ENCODE assay signal across 9 cellular contexts in the genomic region with DNA sequence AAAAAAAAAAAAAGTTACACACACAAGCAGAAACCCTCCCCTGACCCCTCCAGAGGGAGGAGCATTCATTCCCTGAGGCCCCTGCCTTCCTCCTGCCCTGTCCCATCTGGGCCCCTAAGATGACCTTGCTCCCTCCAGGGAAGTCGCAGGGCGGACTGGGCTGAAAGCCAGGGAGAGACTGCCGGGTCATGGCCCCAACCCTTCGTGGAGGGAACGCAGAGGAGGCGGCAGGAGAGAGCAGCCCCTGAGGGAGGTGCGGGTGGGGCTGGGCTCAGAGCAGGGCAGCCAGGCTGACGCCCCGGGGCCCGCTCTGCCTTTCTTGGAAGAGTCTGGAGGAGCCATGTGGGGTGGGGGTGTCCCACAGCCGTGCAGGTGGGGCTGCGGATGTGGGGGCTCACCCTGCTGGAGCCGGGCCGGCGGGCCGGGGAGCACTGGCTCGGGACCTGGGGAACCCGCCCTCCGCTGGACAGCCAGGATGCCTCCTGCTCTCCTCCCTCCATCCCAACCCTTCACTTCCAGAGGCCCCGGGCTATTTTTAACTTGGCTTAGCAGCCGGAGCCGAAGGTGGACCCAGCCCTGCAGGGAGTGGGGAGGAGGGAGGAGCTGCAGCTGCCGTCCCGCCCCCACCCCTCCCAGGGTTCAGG. TPM values are rescaled to one million over a fixed set of nuclear protein-coding genes. Genes with fewer than 3 reads are reported as not detected.
DNase-seq lines count a peak whose midpoint lies in the region; ATAC-seq, FAIRE-seq and TF ChIP-seq lines count a peak whose summit lies in the region.
"Had no signal": no experiment of that assay in that cellular context is flagged by ENCODE, and none has a peak within 500 bp of the region (broad histone marks: within the 10 kb centered on the region; RNA-seq: fewer than 3 reads in every experiment).

No MANE protein-coding gene starts in this region.

- H3K27me3 Mint-ChIP-seq in T-helper 2 cell treated with Interferon-gamma antibody and Interleukin-4, amounts not matched to agents 5 μg/mL and 100 μg/mL, for 36 hours (ENCODE audit: low read depth) = peaks cover 28% of the 10 kb centered on the region

- peaks cover 22% of the 10 kb centered on the region for H3K4me1 Mint-ChIP-seq in T-helper 2 cell treated with Interferon-gamma antibody and Interleukin-4, amounts not matched to agents 5 μg/mL and 100 μg/mL, for 36 hours (ENCODE audit: low read depth)

- H3K4me3 ChIP-seq in kidney (ENCODE audit: low read length in 2 of 2) = no peak overlapping the region
- no peak overlapping the region for H3K4me3 ChIP-seq in upper lobe of left lung

- WGBS in upper lobe of left lung, 2 donors = 0 to 5% methylated on average over 8 to 22 of the region's 24 CpGs

- intact Hi-C loops in kidney (cut with DNase I) = no loop called here

- H3K9me3 ChIP-seq in kidney (ENCODE audit: control insufficient read depth in 1 of 2, low read length in 2 of 2) (no peaks in the 10 kb centered on the region), upper lobe of left lung (no peaks in the 10 kb centered on the region)

- no peak for DNase-seq in T-helper 2 cell treated with Interferon-gamma antibody and Interleukin-4, amounts not matched to agents 5 μg/mL and 100 μg/mL, for 36 hours (ENCODE audit: low spot score)
- no peak for DNase-seq in T-helper 2 cell
- DNase-seq in astrocyte of the hippocampus (ENCODE audit: low read depth, low spot score) = peak; percentile 47
- peak; percentile 92 for DNase-seq in kidney
- DNase-seq in upper lobe of left lung = peak in 1 of 2 donors; percentile 80
- no peak for DNase-seq in 8988T
- DNase-seq in NAMALWA (ENCODE audit: low spot score) = no peak

- no peaks in the 10 kb centered on the region for H3K9me3 Mint-ChIP-seq in T-helper 2 cell treated with Interferon-gamma antibody and Interleukin-4, amounts not matched to agents 5 μg/mL and 100 μg/mL, for 36 hours

- TF ChIP-seq CTCF in kidney (IDR thresholded peaks at IDR 0.05; ENCODE audit: borderline replicate concordance, extremely low read depth, insufficient read depth) (no peak), upper lobe of left lung (IDR thresholded peaks at IDR 0.05) (no peak)

- H3K4me1 ChIP-seq in kidney (ENCODE audit: control insufficient read depth in 1 of 2, insufficient read depth in 1 of 2, low read depth in 1 of 2, low read length in 2 of 2) (peaks cover 5 to 21% of the 10 kb centered on the region in 2 donors), upper lobe of left lung (peaks cover 37 to 51% (median 41%) of the 10 kb centered on the region in 4 donors)

- TF ChIP-seq EP300 in upper lobe of left lung (IDR thresholded peaks at IDR 0.05) = no peak

- H3K27ac ChIP-seq in kidney (ENCODE audit: low read depth in 2 of 2, low read length in 2 of 2) (peak overlapping the region; percentile 28 to 32), upper lobe of left lung (peak overlapping the region; percentile 58 to 84 (median 81))

- H3K36me3 ChIP-seq in kidney (ENCODE audit: control insufficient read depth in 1 of 2, insufficient read depth in 2 of 2, low read length in 2 of 2) (no peaks in the 10 kb centered on the region), upper lobe of left lung (no peaks in the 10 kb centered on the region)

- H3K4me3 Mint-ChIP-seq in T-helper 2 cell treated with Interferon-gamma antibody and Interleukin-4, amounts not matched to agents 5 μg/mL and 100 μg/mL, for 36 hours = peak overlapping the region; percentile 26

- H3K27ac Mint-ChIP-seq in T-helper 2 cell treated with Interferon-gamma antibody and Interleukin-4, amounts not matched to agents 5 μg/mL and 100 μg/mL, for 36 hours = no peak overlapping the region

- no peak for TF ChIP-seq POLR2A in upper lobe of left lung (IDR thresholded peaks at IDR 0.05)

- no peak for FAIRE-seq in kidney (lab: Jason Lieb, UNC)

- H3K27me3 ChIP-seq in upper lobe of left lung = peaks cover 0 to 19% (median 0%) of the 10 kb centered on the region in 4 donors

- H3K36me3 Mint-ChIP-seq in T-helper 2 cell treated with Interferon-gamma antibody and Interleukin-4, amounts not matched to agents 5 μg/mL and 100 μg/mL, for 36 hours (ENCODE audit: low read depth) = no peaks in the 10 kb centered on the region

- no peak overlapping the region for H3K9ac ChIP-seq in kidney (ENCODE audit: low read length in 2 of 2)

- peak in 1 of 2 donors; percentile 40 for ATAC-seq in upper lobe of left lung (ENCODE audit: low FRiP score in 2 of 2)
- ATAC-seq in HG03159 (IDR thresholded peaks at IDR 0.05; ENCODE audit: unreplicated experiment) = no peak

RNA-seq across cellular contexts. Expression of gene ABHD16B, which starts 15.0 kb away (rescaled TPM):
- total RNA-seq in kidney (not detected), upper lobe of left lung (under 1 TPM in 1 of 6 donors, not detected in 5; 0.23 TPM)
- not detected for polyA plus RNA-seq in kidney (ENCODE audit: insufficient read depth, low read depth, low replicate concordance)
- total RNA-seq: pulmonary artery endothelial cell had no signal

RNA-seq across cellular contexts. Expression of gene ZBTB46, which starts 15.2 kb away (rescaled TPM):
- total RNA-seq in kidney (24.0 TPM), upper lobe of left lung (10 to 100 TPM in 4 of 6 donors, 1 to 10 TPM in 2; 7.6 to 25.3 (median 11.6) TPM)
- 4.5 TPM for polyA plus RNA-seq in kidney (ENCODE audit: insufficient read depth, low read depth, low replicate concordance)

RNA-seq across cellular contexts. Expression of gene TPD52L2, which starts 18.8 kb away (rescaled TPM):
- 78.0 TPM for total RNA-seq in kidney
- polyA plus RNA-seq in kidney (ENCODE audit: insufficient read depth, low read depth, low replicate concordance) = 73.1 TPM
- 100 to 1,000 TPM in 1 of 6 donors, 10 to 100 TPM in 5; 64.2 to 103 (median 79.4) TPM for total RNA-seq in upper lobe of left lung

RNA-seq across cellular contexts. Expression of gene DNAJC5, which starts 48.7 kb away (rescaled TPM):
- total RNA-seq in kidney (52.3 TPM), upper lobe of left lung (10 to 100 TPM; 44.6 to 66.0 (median 60.7) TPM)
- 24.4 TPM for polyA plus RNA-seq in kidney (ENCODE audit: insufficient read depth, low read depth, low replicate concordance)

Comparison
In these comparisons a context has a peak if more than half of its experiments do, and no peak if none do; other contexts are left out.
1. DNase-seq: peak in astrocyte of the hippocampus (single experiment) and kidney (single experiment); none in T-helper 2 cell treated with Interferon-gamma antibody and Interleukin-4, amounts not matched to agents 5 μg/mL and 100 μg/mL, for 36 hours (single experiment), T-helper 2 cell (0 of 5), 8988T (single experiment) and NAMALWA (single experiment).